Comparison of ENCODE assay signal across 22 cellular contexts in the genomic region with DNA sequence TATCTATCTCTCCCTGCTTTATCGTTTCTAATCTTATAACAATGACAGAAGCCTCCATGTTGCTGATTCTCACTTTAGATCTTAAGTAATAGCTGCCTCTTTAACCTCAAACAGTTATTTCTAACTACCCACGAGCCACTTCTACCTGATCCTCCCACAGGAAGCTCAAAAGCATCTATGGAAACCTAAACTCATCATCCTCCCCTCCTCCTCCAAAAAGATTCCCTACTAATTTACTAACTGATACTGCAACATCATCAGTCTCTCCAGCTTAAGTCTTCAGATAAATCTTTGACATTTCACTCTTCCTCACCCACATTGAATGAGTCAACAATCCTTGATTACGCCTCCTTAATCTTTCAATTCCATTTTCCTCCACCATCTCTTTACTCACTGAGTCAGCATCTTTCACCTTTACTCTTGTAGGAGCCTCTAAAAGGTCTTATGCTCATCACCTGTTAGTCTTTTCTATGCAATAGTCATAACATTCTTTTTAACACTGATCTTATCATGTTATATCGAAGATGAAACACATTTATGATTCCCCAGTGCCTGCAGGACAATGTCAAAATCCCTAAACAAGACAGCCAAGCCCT.
DNase-seq lines count a peak whose midpoint lies in the region; ATAC-seq and TF ChIP-seq lines count a peak whose summit lies in the region.
"Had no signal": no experiment of that assay in that cellular context is flagged by ENCODE, and none has a peak within 500 bp of the region (broad histone marks: within the 10 kb centered on the region; RNA-seq: fewer than 3 reads in every experiment).

No MANE protein-coding gene starts in this region.

- H3K4me3 ChIP-seq in osteoblast (ENCODE audit: insufficient read depth, low read length): no peak overlapping the region
- no peak overlapping the region for H3K4me3 ChIP-seq in Peyer's patch
- H3K4me3 ChIP-seq: BLaER1 treated with 17β-estradiol and CSF1 and Interleukin-3, amounts not matched to agents 10 nM and 100 nM; GM12878 had no signal

- H3K4me2 ChIP-seq in osteoblast (ENCODE audit: insufficient read depth, low read length): no peak overlapping the region
- H3K4me2 ChIP-seq: BLaER1 treated with 17β-estradiol and CSF1 and Interleukin-3, amounts not matched to agents 10 nM and 100 nM had no signal

- H3K27me3 Mint-ChIP-seq in activated CD4-positive, alpha-beta T cell treated with anti-CD3 and anti-CD28 coated beads for 36 hours: peaks cover 7% of the 10 kb centered on the region
- H3K27me3 Mint-ChIP-seq in activated T-helper 17 cell treated with anti-CD3 and anti-CD28 coated beads, Interleukin-2, amount 50 U/mL, for 72 hours: peaks cover 8% of the 10 kb centered on the region
- no peaks in the 10 kb centered on the region for H3K27me3 Mint-ChIP-seq in activated CD8-positive, alpha-beta memory T cell treated with anti-CD3 and anti-CD28 coated beads, Interleukin-2, amount 10 ng/mL, durations not matched to agents 7 days and 5 days

- no peaks in the 10 kb centered on the region for H3K4me1 ChIP-seq in osteoblast (ENCODE audit: insufficient read depth, low read length)
- H3K4me1 ChIP-seq in Peyer's patch: no peaks in the 10 kb centered on the region
- H3K4me1 ChIP-seq: BE2C; BLaER1 treated with 17β-estradiol and CSF1 and Interleukin-3, amounts not matched to agents 10 nM and 100 nM had no signal

- intact Hi-C loops in activated CD4-positive, alpha-beta T cell treated with anti-CD3 and anti-CD28 coated beads for 36 hours (cut with DNase I, micrococcal nuclease): no loop called here

- TF ChIP-seq CTCF in osteoblast (IDR thresholded peaks at IDR 0.05; ENCODE audit: extremely low read depth, low read depth, low read length) (no peak), Peyer's patch (IDR thresholded peaks at IDR 0.05) (no peak)

- H4K20me1 ChIP-seq in osteoblast (ENCODE audit: insufficient read depth, low read length): no peaks in the 10 kb centered on the region
- H4K20me1 ChIP-seq: BLaER1 treated with 17β-estradiol and CSF1 and Interleukin-3, amounts not matched to agents 10 nM and 100 nM had no signal

- no peaks in the 10 kb centered on the region for H3K4me1 Mint-ChIP-seq in activated CD4-positive, alpha-beta T cell treated with anti-CD3 and anti-CD28 coated beads for 36 hours
- H3K4me1 Mint-ChIP-seq in activated T-helper 17 cell treated with anti-CD3 and anti-CD28 coated beads, Interleukin-2, amount 50 U/mL, for 72 hours: no peaks in the 10 kb centered on the region
- no peaks in the 10 kb centered on the region for H3K4me1 Mint-ChIP-seq in activated CD8-positive, alpha-beta memory T cell treated with anti-CD3 and anti-CD28 coated beads, Interleukin-2, amount 10 ng/mL, durations not matched to agents 7 days and 5 days
- H3K4me1 Mint-ChIP-seq: CD14-positive monocyte; CD8-positive, alpha-beta memory T cell had no signal

- no peaks in the 10 kb centered on the region for H3K36me3 ChIP-seq in osteoblast (ENCODE audit: insufficient read depth, low read length)
- no peaks in the 10 kb centered on the region for H3K36me3 ChIP-seq in Peyer's patch
- H3K36me3 ChIP-seq: BE2C; BLaER1 treated with 17β-estradiol and CSF1 and Interleukin-3, amounts not matched to agents 10 nM and 100 nM had no signal

- H3K9me3 Mint-ChIP-seq in activated CD4-positive, alpha-beta T cell treated with anti-CD3 and anti-CD28 coated beads for 36 hours (ENCODE audit: low read depth): peaks cover 3% of the 10 kb centered on the region
- H3K9me3 Mint-ChIP-seq in activated T-helper 17 cell treated with anti-CD3 and anti-CD28 coated beads, Interleukin-2, amount 50 U/mL, for 72 hours: peaks cover 5% of the 10 kb centered on the region
- peaks cover 3% of the 10 kb centered on the region for H3K9me3 Mint-ChIP-seq in activated CD8-positive, alpha-beta memory T cell treated with anti-CD3 and anti-CD28 coated beads, Interleukin-2, amount 10 ng/mL, durations not matched to agents 7 days and 5 days (ENCODE audit: low read depth)

- no peak overlapping the region for H3K4me3 Mint-ChIP-seq in activated CD4-positive, alpha-beta T cell treated with anti-CD3 and anti-CD28 coated beads for 36 hours
- no peak overlapping the region for H3K4me3 Mint-ChIP-seq in activated T-helper 17 cell treated with anti-CD3 and anti-CD28 coated beads, Interleukin-2, amount 50 U/mL, for 72 hours
- H3K4me3 Mint-ChIP-seq in activated CD8-positive, alpha-beta memory T cell treated with anti-CD3 and anti-CD28 coated beads, Interleukin-2, amount 10 ng/mL, durations not matched to agents 7 days and 5 days: no peak overlapping the region
- H3K4me3 Mint-ChIP-seq: CD14-positive monocyte; CD4-positive, alpha-beta T cell; CD8-positive, alpha-beta memory T cell had no signal

- TF ChIP-seq POLR2A in Peyer's patch (IDR thresholded peaks at IDR 0.05): no peak

- no peak for DNase-seq in activated CD4-positive, alpha-beta T cell treated with anti-CD3 and anti-CD28 coated beads for 36 hours
- DNase-seq in activated CD4-positive, alpha-beta T cell treated with anti-CD3 and anti-CD28 coated beads, Interleukin-2, amount 50 U/mL, for 4 hours: no peak
- DNase-seq in osteoblast (ENCODE audit: insufficient read length, low spot score, missing footprints) (peak; percentile 62), Peyer's patch (no peak)
- DNase-seq in activated CD8-positive, alpha-beta memory T cell treated with anti-CD3 and anti-CD28 coated beads, Interleukin-2, amount 10 ng/mL, durations not matched to agents 7 days and 5 days: no peak
- DNase-seq: ACHN; AML-193; BE2C; CD4-positive, alpha-beta T cell; CD8-positive, alpha-beta memory T cell; DMS 273 treated with DMSO at 0.1 percent for 48 hours; DMS79; EL; GDM1; GOT3; H7; HCEC 1CT had no signal

- no peaks in the 10 kb centered on the region for H3K36me3 Mint-ChIP-seq in activated CD4-positive, alpha-beta T cell treated with anti-CD3 and anti-CD28 coated beads for 36 hours (ENCODE audit: low read depth)
- no peaks in the 10 kb centered on the region for H3K36me3 Mint-ChIP-seq in activated T-helper 17 cell treated with anti-CD3 and anti-CD28 coated beads, Interleukin-2, amount 50 U/mL, for 72 hours (ENCODE audit: low read depth)
- H3K36me3 Mint-ChIP-seq in activated CD8-positive, alpha-beta memory T cell treated with anti-CD3 and anti-CD28 coated beads, Interleukin-2, amount 10 ng/mL, durations not matched to agents 7 days and 5 days: no peaks in the 10 kb centered on the region
- H3K36me3 Mint-ChIP-seq: CD14-positive monocyte; CD8-positive, alpha-beta memory T cell had no signal

- H3K27me3 ChIP-seq in osteoblast (ENCODE audit: insufficient read depth, low read length) (no peaks in the 10 kb centered on the region), Peyer's patch (no peaks in the 10 kb centered on the region)
- H3K27me3 ChIP-seq: BE2C; BLaER1 treated with 17β-estradiol and CSF1 and Interleukin-3, amounts not matched to agents 10 nM and 100 nM had no signal

- POLR2A ChIA-PET in activated CD4-positive, alpha-beta T cell treated with anti-CD3 and anti-CD28 coated beads for 36 hours (lab: Charles Lee): no interaction called here

- H3K9me3 ChIP-seq in osteoblast (ENCODE audit: low read depth, low read length) (peaks cover 6% of the 10 kb centered on the region), Peyer's patch (no peaks in the 10 kb centered on the region)
- H3K9me3 ChIP-seq: BE2C had no signal

- ATAC-seq in activated CD4-positive, alpha-beta T cell treated with anti-CD3 and anti-CD28 coated beads for 36 hours: peak; percentile 36
- peak; percentile 57 for ATAC-seq in activated T-helper 17 cell treated with anti-CD3 and anti-CD28 coated beads, Interleukin-2, amount 50 U/mL, for 72 hours (replicated peaks)
- no peak for ATAC-seq in activated CD8-positive, alpha-beta memory T cell treated with anti-CD3 and anti-CD28 coated beads, Interleukin-2, amount 10 ng/mL, durations not matched to agents 7 days and 5 days
- ATAC-seq: GM12878 had no signal

- H3K79me2 ChIP-seq in osteoblast (ENCODE audit: insufficient read depth, low read length): no peaks in the 10 kb centered on the region

- no peak overlapping the region for H2AFZ ChIP-seq in osteoblast (ENCODE audit: low read length)

- no peak overlapping the region for H3K27ac ChIP-seq in osteoblast (ENCODE audit: low read depth, low read length)
- H3K27ac ChIP-seq in Peyer's patch: no peak overlapping the region
- H3K27ac ChIP-seq: 22Rv1; BLaER1 treated with 17β-estradiol and CSF1 and Interleukin-3, amounts not matched to agents 10 nM and 100 nM had no signal

- H3K27ac Mint-ChIP-seq in activated CD4-positive, alpha-beta T cell treated with anti-CD3 and anti-CD28 coated beads for 36 hours: no peak overlapping the region
- H3K27ac Mint-ChIP-seq in activated T-helper 17 cell treated with anti-CD3 and anti-CD28 coated beads, Interleukin-2, amount 50 U/mL, for 72 hours: no peak overlapping the region
- H3K27ac Mint-ChIP-seq in activated CD8-positive, alpha-beta memory T cell treated with anti-CD3 and anti-CD28 coated beads, Interleukin-2, amount 10 ng/mL, durations not matched to agents 7 days and 5 days: no peak overlapping the region
- H3K27ac Mint-ChIP-seq: CD14-positive monocyte; CD4-positive, alpha-beta T cell; CD8-positive, alpha-beta memory T cell had no signal

- CTCF ChIA-PET in activated CD4-positive, alpha-beta T cell treated with anti-CD3 and anti-CD28 coated beads for 36 hours (lab: Charles Lee): no interaction called here
- CTCF ChIA-PET in activated CD8-positive, alpha-beta memory T cell treated with anti-CD3 and anti-CD28 coated beads, Interleukin-2, amount 10 ng/mL, durations not matched to agents 7 days and 5 days (lab: Charles Lee): no interaction called here
